In genomic region chr5:31692561-31693221, GRCh38 we compare ENCODE assay signal across 19 cellular contexts. TPM values are rescaled to one million over a fixed set of nuclear protein-coding genes. Genes with fewer than 3 reads are reported as not detected.
DNase-seq lines count a peak whose midpoint lies in the region; ATAC-seq and TF ChIP-seq lines count a peak whose summit lies in the region.
"Had no signal": no experiment of that assay in that cellular context is flagged by ENCODE, and none has a peak within 500 bp of the region (broad histone marks: within the 10 kb centered on the region; RNA-seq: fewer than 3 reads in every experiment).

No MANE protein-coding gene starts in this region.

- no peak overlapping the region for H3K27ac Mint-ChIP-seq in natural killer cell treated with Interleukin-12 subunit alpha and Interleukin-12 subunit beta and Interleukin-15 and Interleukin-18, amount 100 ng/mL, for 72 hours
- no peak overlapping the region for H3K27ac Mint-ChIP-seq in immature natural killer cell
- H3K27ac Mint-ChIP-seq: CD8-positive, alpha-beta memory T cell; memory B cell had no signal

- TF ChIP-seq CTCF in dorsolateral prefrontal cortex (IDR thresholded peaks at IDR 0.05 in 54 of 56, conservative IDR thresholded peaks at IDR 0.05 in 2 of 56; ENCODE audit: low read depth in 1 of 56, partially characterized antibody in 56 of 56) (no peak), ovary (IDR thresholded peaks at IDR 0.05) (no peak), left lung (IDR thresholded peaks at IDR 0.05) (no peak)

- intact Hi-C loops in dorsolateral prefrontal cortex (cut with DNase I) = no loop called here
- intact Hi-C loops in left ventricle myocardium superior (cut with micrococcal nuclease) = no loop called here
- intact Hi-C loops in ovary (cut with DNase I) = no loop called here
- intact Hi-C loops in left lung (cut with DNase I) = no loop called here

- H3K36me3 ChIP-seq in ovary = no peaks in the 10 kb centered on the region
- H3K36me3 ChIP-seq in left lung = no peaks in the 10 kb centered on the region
- H3K36me3 ChIP-seq: MG63, pancreas, thoracic aorta had no signal

- H3K4me3 ChIP-seq in dorsolateral prefrontal cortex (peak overlapping the region in 9 of 59 donors; percentile 3 to 40 (median 17)), ovary (no peak overlapping the region), left lung (no peak overlapping the region)
- H3K4me3 ChIP-seq: MG63, pancreas, thoracic aorta had no signal

- H3K4me1 ChIP-seq in ovary (ENCODE audit: insufficient read depth) = peaks cover 4% of the 10 kb centered on the region
- H3K4me1 ChIP-seq in left lung = no peaks in the 10 kb centered on the region
- H3K4me1 ChIP-seq: pancreas had no signal

- no peaks in the 10 kb centered on the region for H3K27me3 ChIP-seq in dorsolateral prefrontal cortex
- H3K27me3 ChIP-seq in ovary = no peaks in the 10 kb centered on the region
- no peaks in the 10 kb centered on the region for H3K27me3 ChIP-seq in left lung
- H3K27me3 ChIP-seq: MG63, pancreas had no signal

- peak overlapping the region in 46 of 59 donors; percentile 1 to 85 (median 61) for H3K27ac ChIP-seq in dorsolateral prefrontal cortex
- H3K27ac ChIP-seq in ovary = no peak overlapping the region
- H3K27ac ChIP-seq in left lung = no peak overlapping the region
- H3K27ac ChIP-seq: pancreas, thoracic aorta had no signal

- DNase-seq in dorsolateral prefrontal cortex (peak; percentile 23 to 55 (median 42)), left ventricle myocardium superior (peak; percentile 90), ovary (peak; percentile 37 to 77 (median 61)), immature natural killer cell (no peak), left lung (no peak), NAMALWA (ENCODE audit: low spot score) (no peak)
- no peak for DNase-seq in natural killer cell treated with Interleukin-12 subunit alpha and Interleukin-12 subunit beta and Interleukin-15 and Interleukin-18, amount 100 ng/mL, for 72 hours (ENCODE audit: low spot score)
- DNase-seq: activated CD4-positive, alpha-beta T cell treated with anti-CD3 and anti-CD28 coated beads, Interleukin-2, amount 50 U/mL, for 48 hours; activated CD4-positive, CD25-positive, alpha-beta regulatory T cell; CD8-positive, alpha-beta memory T cell; DMS153; erythroblast; foreskin fibroblast; MG63; NCI-H69 had no signal

- 13 to 28% (median 20%) methylated on average over 15 to 17 of the region's 17 CpGs for WGBS in ovary, 3 donors

- TF ChIP-seq EP300 in ovary (IDR thresholded peaks at IDR 0.05) = no peak

- H3K9me3 Mint-ChIP-seq in natural killer cell treated with Interleukin-12 subunit alpha and Interleukin-12 subunit beta and Interleukin-15 and Interleukin-18, amount 100 ng/mL, for 72 hours = no peaks in the 10 kb centered on the region
- H3K9me3 Mint-ChIP-seq in immature natural killer cell = no peaks in the 10 kb centered on the region
- H3K9me3 Mint-ChIP-seq: CD8-positive, alpha-beta memory T cell; memory B cell had no signal

- peak; percentile 89 for ATAC-seq in left ventricle myocardium superior
- no peak for ATAC-seq in natural killer cell treated with Interleukin-12 subunit alpha and Interleukin-12 subunit beta and Interleukin-15 and Interleukin-18, amount 100 ng/mL, for 72 hours
- no peak for ATAC-seq in left lung
- ATAC-seq: HCT116, pancreas had no signal

- no peaks in the 10 kb centered on the region for H3K27me3 Mint-ChIP-seq in natural killer cell treated with Interleukin-12 subunit alpha and Interleukin-12 subunit beta and Interleukin-15 and Interleukin-18, amount 100 ng/mL, for 72 hours
- peaks cover 0 to 1% (median 0%) of the 10 kb centered on the region in 3 donors for H3K27me3 Mint-ChIP-seq in immature natural killer cell (ENCODE audit: low read depth in 3 of 3)
- H3K27me3 Mint-ChIP-seq: memory B cell had no signal

- TF ChIP-seq POLR2A in ovary (IDR thresholded peaks at IDR 0.05) = no peak

- H3K36me3 Mint-ChIP-seq in natural killer cell treated with Interleukin-12 subunit alpha and Interleukin-12 subunit beta and Interleukin-15 and Interleukin-18, amount 100 ng/mL, for 72 hours = no peaks in the 10 kb centered on the region
- no peaks in the 10 kb centered on the region for H3K36me3 Mint-ChIP-seq in immature natural killer cell
- H3K36me3 Mint-ChIP-seq: CD8-positive, alpha-beta memory T cell; memory B cell had no signal

- no peak overlapping the region for H3K4me3 Mint-ChIP-seq in natural killer cell treated with Interleukin-12 subunit alpha and Interleukin-12 subunit beta and Interleukin-15 and Interleukin-18, amount 100 ng/mL, for 72 hours
- no peak overlapping the region for H3K4me3 Mint-ChIP-seq in immature natural killer cell
- H3K4me3 Mint-ChIP-seq: CD8-positive, alpha-beta memory T cell; memory B cell had no signal

- no peaks in the 10 kb centered on the region for H3K9me3 ChIP-seq in ovary
- peaks cover 0 to 2% of the 10 kb centered on the region in 2 donors for H3K9me3 ChIP-seq in left lung
- H3K9me3 ChIP-seq: MG63, pancreas, thoracic aorta had no signal

- H3K4me1 Mint-ChIP-seq in natural killer cell treated with Interleukin-12 subunit alpha and Interleukin-12 subunit beta and Interleukin-15 and Interleukin-18, amount 100 ng/mL, for 72 hours (ENCODE audit: low read depth in 2 of 2) = no peaks in the 10 kb centered on the region
- no peaks in the 10 kb centered on the region for H3K4me1 Mint-ChIP-seq in immature natural killer cell
- H3K4me1 Mint-ChIP-seq: CD8-positive, alpha-beta memory T cell; memory B cell had no signal

RNA-seq across cellular contexts. Expression of gene PDZD2, which starts 53.8 kb away (rescaled TPM):
- total RNA-seq in dorsolateral prefrontal cortex = 100 to 1,000 TPM in 74 of 120 experiments, 10 to 100 TPM in 46; 40.2 to 232 (median 105) TPM
- total RNA-seq in left ventricle myocardium superior = 80.1 TPM
- total RNA-seq in ovary = 10 to 100 TPM; 29.7 to 58.2 (median 40.3) TPM
- 10 to 100 TPM; 21.2 to 22.7 TPM for polyA plus RNA-seq in ovary
- total RNA-seq in natural killer cell treated with Interleukin-12 subunit alpha and Interleukin-12 subunit beta and Interleukin-15 and Interleukin-18, amount 100 ng/mL, for 72 hours = not detected
- polyA plus RNA-seq in immature natural killer cell = under 1 TPM in 1 of 3 donors, not detected in 2; 0.37 TPM
- 10 to 100 TPM; 24.0 to 49.8 TPM for total RNA-seq in left lung

Comparison
In these comparisons a context has a peak if more than half of its experiments do, and no peak if none do; other contexts are left out.
1. DNase-seq: peak in dorsolateral prefrontal cortex (10 of 10), left ventricle myocardium superior (single experiment) and ovary (5 of 5); none in natural killer cell treated with Interleukin-12 subunit alpha and Interleukin-12 subunit beta and Interleukin-15 and Interleukin-18, amount 100 ng/mL, for 72 hours (single experiment), immature natural killer cell (0 of 3), left lung (0 of 2) and NAMALWA (single experiment).
2. H3K27ac ChIP-seq: peak in dorsolateral prefrontal cortex (46 of 59); none in ovary (0 of 2) and left lung (0 of 2).
3. RNA of gene PDZD2, which starts 53.8 kb away (total RNA-seq): 40.2 to 232 TPM in dorsolateral prefrontal cortex, 80.1 TPM in left ventricle myocardium superior (single experiment), 24.0 to 49.8 TPM in left lung and 29.7 to 58.2 TPM in ovary; not detected in natural killer cell treated with Interleukin-12 subunit alpha and Interleukin-12 subunit beta and Interleukin-15 and Interleukin-18, amount 100 ng/mL, for 72 hours; every median in the first group is over 10 times any median in the second.